Comparison of ENCODE assay signal across 1 cellular context in the genomic region with DNA sequence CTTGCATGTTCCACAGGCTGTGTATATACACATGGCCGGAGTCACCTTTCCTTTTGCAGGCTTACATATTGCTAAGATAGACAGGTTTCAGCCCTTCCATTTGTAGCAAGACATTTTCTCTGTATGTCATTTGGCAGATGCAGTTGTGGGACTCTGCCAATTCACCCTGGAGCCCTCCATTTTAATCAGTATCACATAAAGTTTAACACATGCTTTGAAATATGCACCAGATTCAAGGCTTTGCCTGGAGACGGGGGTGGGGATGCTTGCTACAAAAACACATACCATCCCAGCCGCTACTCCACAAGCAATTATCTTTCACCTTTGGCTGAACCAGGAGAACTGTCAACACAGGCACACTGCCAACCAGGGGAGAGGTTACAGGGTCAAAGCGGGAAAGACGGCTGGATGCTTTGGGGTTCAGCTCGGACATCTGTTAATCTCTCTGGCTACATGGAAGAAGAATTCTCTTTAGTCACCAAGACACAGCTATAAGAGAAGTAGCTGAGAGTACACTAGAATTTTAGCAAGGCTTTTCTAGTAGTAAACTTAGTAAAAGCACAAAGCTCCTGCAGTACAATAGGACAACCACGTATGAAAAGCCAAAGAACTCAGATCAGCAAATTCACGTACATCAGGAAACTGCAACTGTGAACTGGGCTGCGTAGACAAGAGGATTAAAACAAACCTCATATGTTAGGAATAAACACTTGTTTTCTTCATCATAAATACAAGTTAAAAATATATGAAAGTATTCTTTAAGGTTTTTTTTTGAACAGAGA.
TF ChIP-seq lines count a peak whose summit lies in the region.

No MANE protein-coding gene starts in this region.

TF ChIP-seq in HepG2, 621 proteins besides CTCF, POLR2A, EP300 and RAD21 (continued from another document):
- TF ChIP-seq ZNF224 (CRISPR knock-in tag; IDR thresholded peaks at IDR 0.05) (no peak), KAT7 (CRISPR knock-in tag; IDR thresholded peaks at IDR 0.05; ENCODE audit: borderline replicate concordance) (no peak), ZFP1 (CRISPR knock-in tag; IDR thresholded peaks at IDR 0.05) (peak; percentile 62; the same call in 1 of the 2 replicates), SP5 (CRISPR knock-in tag; IDR thresholded peaks at IDR 0.05; ENCODE audit: borderline replicate concordance, low read depth) (peak; percentile 73; the same call in 1 of the 2 replicates), TCF12 (IDR thresholded peaks at IDR 0.05) (no peak), TCF12 (CRISPR knock-in tag; IDR thresholded peaks at IDR 0.05) (no peak), SNAPC2 (CRISPR knock-in tag; IDR thresholded peaks at IDR 0.05) (peak; percentile 82; the same call in 1 of the 2 replicates), SMARCE1 (IDR thresholded peaks at IDR 0.05; ENCODE audit: borderline replicate concordance) (no peak), ZNF383 (CRISPR knock-in tag; IDR thresholded peaks at IDR 0.05; ENCODE audit: borderline replicate concordance) (0 out of 2 replicates have a peak, but pooled peaks have one; percentile 34), MEIS2 (CRISPR knock-in tag; IDR thresholded peaks at IDR 0.05) (0 out of 2 replicates have a peak, but pooled peaks have one; percentile 58)
- TF ChIP-seq, protein P1, sequence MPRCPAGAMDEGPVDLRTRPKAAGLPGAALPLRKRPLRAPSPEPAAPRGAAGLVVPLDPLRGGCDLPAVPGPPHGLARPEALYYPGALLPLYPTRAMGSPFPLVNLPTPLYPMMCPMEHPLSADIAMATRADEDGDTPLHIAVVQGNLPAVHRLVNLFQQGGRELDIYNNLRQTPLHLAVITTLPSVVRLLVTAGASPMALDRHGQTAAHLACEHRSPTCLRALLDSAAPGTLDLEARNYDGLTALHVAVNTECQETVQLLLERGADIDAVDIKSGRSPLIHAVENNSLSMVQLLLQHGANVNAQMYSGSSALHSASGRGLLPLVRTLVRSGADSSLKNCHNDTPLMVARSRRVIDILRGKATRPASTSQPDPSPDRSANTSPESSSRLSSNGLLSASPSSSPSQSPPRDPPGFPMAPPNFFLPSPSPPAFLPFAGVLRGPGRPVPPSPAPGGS (CRISPR knock-in tag; IDR thresholded peaks at IDR 0.05), result no peak
- TF ChIP-seq, protein P2, sequence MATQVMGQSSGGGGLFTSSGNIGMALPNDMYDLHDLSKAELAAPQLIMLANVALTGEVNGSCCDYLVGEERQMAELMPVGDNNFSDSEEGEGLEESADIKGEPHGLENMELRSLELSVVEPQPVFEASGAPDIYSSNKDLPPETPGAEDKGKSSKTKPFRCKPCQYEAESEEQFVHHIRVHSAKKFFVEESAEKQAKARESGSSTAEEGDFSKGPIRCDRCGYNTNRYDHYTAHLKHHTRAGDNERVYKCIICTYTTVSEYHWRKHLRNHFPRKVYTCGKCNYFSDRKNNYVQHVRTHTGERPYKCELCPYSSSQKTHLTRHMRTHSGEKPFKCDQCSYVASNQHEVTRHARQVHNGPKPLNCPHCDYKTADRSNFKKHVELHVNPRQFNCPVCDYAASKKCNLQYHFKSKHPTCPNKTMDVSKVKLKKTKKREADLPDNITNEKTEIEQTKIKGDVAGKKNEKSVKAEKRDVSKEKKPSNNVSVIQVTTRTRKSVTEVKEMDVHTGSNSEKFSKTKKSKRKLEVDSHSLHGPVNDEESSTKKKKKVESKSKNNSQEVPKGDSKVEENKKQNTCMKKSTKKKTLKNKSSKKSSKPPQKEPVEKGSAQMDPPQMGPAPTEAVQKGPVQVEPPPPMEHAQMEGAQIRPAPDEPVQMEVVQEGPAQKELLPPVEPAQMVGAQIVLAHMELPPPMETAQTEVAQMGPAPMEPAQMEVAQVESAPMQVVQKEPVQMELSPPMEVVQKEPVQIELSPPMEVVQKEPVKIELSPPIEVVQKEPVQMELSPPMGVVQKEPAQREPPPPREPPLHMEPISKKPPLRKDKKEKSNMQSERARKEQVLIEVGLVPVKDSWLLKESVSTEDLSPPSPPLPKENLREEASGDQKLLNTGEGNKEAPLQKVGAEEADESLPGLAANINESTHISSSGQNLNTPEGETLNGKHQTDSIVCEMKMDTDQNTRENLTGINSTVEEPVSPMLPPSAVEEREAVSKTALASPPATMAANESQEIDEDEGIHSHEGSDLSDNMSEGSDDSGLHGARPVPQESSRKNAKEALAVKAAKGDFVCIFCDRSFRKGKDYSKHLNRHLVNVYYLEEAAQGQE (IDR thresholded peaks at IDR 0.05; ENCODE audit: borderline replicate concordance in 1 of 2, low read depth in 1 of 2, low read length in 2 of 2), result peak in 1 of 2 experiments; percentile 62; a peak in 1 of 4 replicates
- TF ChIP-seq, protein P3, sequence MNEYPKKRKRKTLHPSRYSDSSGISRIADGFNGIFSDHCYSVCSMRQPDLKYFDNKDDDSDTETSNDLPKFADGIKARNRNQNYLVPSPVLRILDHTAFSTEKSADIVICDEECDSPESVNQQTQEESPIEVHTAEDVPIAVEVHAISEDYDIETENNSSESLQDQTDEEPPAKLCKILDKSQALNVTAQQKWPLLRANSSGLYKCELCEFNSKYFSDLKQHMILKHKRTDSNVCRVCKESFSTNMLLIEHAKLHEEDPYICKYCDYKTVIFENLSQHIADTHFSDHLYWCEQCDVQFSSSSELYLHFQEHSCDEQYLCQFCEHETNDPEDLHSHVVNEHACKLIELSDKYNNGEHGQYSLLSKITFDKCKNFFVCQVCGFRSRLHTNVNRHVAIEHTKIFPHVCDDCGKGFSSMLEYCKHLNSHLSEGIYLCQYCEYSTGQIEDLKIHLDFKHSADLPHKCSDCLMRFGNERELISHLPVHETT (CRISPR knock-in tag; conservative IDR thresholded peaks at IDR 0.05), result no peak
- TF ChIP-seq, protein P4, sequence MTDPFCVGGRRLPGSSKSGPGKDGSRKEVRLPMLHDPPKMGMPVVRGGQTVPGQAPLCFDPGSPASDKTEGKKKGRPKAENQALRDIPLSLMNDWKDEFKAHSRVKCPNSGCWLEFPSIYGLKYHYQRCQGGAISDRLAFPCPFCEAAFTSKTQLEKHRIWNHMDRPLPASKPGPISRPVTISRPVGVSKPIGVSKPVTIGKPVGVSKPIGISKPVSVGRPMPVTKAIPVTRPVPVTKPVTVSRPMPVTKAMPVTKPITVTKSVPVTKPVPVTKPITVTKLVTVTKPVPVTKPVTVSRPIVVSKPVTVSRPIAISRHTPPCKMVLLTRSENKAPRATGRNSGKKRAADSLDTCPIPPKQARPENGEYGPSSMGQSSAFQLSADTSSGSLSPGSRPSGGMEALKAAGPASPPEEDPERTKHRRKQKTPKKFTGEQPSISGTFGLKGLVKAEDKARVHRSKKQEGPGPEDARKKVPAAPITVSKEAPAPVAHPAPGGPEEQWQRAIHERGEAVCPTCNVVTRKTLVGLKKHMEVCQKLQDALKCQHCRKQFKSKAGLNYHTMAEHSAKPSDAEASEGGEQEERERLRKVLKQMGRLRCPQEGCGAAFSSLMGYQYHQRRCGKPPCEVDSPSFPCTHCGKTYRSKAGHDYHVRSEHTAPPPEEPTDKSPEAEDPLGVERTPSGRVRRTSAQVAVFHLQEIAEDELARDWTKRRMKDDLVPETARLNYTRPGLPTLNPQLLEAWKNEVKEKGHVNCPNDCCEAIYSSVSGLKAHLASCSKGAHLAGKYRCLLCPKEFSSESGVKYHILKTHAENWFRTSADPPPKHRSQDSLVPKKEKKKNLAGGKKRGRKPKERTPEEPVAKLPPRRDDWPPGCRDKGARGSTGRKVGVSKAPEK (CRISPR knock-in tag; IDR thresholded peaks at IDR 0.05; ENCODE audit: borderline replicate concordance), result peak; percentile 83; the same call in 1 of the 2 replicates
- TF ChIP-seq, protein P5, sequence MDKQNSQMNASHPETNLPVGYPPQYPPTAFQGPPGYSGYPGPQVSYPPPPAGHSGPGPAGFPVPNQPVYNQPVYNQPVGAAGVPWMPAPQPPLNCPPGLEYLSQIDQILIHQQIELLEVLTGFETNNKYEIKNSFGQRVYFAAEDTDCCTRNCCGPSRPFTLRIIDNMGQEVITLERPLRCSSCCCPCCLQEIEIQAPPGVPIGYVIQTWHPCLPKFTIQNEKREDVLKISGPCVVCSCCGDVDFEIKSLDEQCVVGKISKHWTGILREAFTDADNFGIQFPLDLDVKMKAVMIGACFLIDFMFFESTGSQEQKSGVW (CRISPR knock-in tag; IDR thresholded peaks at IDR 0.05; ENCODE audit: borderline replicate concordance), result no peak
- TF ChIP-seq, protein P6, sequence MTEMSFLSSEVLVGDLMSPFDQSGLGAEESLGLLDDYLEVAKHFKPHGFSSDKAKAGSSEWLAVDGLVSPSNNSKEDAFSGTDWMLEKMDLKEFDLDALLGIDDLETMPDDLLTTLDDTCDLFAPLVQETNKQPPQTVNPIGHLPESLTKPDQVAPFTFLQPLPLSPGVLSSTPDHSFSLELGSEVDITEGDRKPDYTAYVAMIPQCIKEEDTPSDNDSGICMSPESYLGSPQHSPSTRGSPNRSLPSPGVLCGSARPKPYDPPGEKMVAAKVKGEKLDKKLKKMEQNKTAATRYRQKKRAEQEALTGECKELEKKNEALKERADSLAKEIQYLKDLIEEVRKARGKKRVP (CRISPR knock-in tag; IDR thresholded peaks at IDR 0.05), result 0 out of 4 replicates have a peak, but pooled peaks of 1 of the 2 experiments have one; percentile 17
